ENCODE assay signal across 1 cellular context in genomic region chr12:54949041-54949721, GRCh38.
TF ChIP-seq lines count a peak whose summit lies in the region.

No MANE protein-coding gene starts in this region.

TF ChIP-seq in GM23338, 12 proteins besides CTCF, POLR2A, EP300 and RAD21:
- no peak for TF ChIP-seq ZNF462 (CRISPR knock-in tag; IDR thresholded peaks at IDR 0.05)
- TF ChIP-seq EZH2 (IDR thresholded peaks at IDR 0.05; ENCODE audit: low read depth, unreplicated experiment): no peak
- TF ChIP-seq NANOG (IDR thresholded peaks at IDR 0.05; ENCODE audit: borderline replicate concordance): no peak
- TF ChIP-seq CREB1 (CRISPR knock-in tag; IDR thresholded peaks at IDR 0.05; ENCODE audit: low read depth): no peak
- no peak for TF ChIP-seq STAT1 (IDR thresholded peaks at IDR 0.05; ENCODE audit: unreplicated experiment)
- no peak for TF ChIP-seq POLR2AphosphoS5 (IDR thresholded peaks at IDR 0.05; ENCODE audit: low read depth)
- TF ChIP-seq REST (IDR thresholded peaks at IDR 0.05; ENCODE audit: unreplicated experiment): no peak
- no peak for TF ChIP-seq JUNB (IDR thresholded peaks at IDR 0.05; ENCODE audit: unreplicated experiment)
- TF ChIP-seq EZH2phosphoT487 (IDR thresholded peaks at IDR 0.05; ENCODE audit: unreplicated experiment): no peak
- no peak for TF ChIP-seq ETS1 (IDR thresholded peaks at IDR 0.05)
- TF ChIP-seq ZNF331 (CRISPR knock-in tag; IDR thresholded peaks at IDR 0.05; ENCODE audit: low read depth): no peak
- TF ChIP-seq ZNF114 (CRISPR knock-in tag; IDR thresholded peaks at IDR 0.05): no peak
